Comparison of ENCODE assay signal across 1 cellular context in the genomic region with DNA sequence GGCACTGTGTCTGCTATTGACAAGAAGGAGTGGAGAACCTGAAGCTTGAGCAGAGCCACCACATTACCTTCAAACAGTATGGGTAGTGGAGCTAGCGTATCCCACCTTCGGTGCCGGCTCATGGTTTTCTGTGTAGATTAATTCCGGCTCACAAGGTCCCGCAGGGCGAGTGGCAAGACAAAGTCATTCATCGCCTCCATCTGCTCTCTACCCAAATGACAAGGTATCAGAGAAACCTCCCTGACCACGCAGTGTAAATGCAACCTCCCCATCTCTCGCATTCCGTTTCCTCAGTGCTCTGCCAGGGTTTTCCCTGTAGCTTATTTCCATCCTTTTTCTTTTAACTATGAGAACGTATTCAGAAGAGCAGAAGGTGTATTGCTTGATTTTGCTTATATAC.
TF ChIP-seq lines count a peak whose summit lies in the region.

No MANE protein-coding gene starts in this region.

TF ChIP-seq in GM23338, 12 proteins besides CTCF, POLR2A, EP300 and RAD21 (continued from another document):
- TF ChIP-seq CREB1 (CRISPR knock-in tag; IDR thresholded peaks at IDR 0.05; ENCODE audit: low read depth) = no peak
